11 cellular contexts compared by ENCODE assay signal in genomic region chr4:53656421-53656981, GRCh38.
DNase-seq lines count a peak whose midpoint lies in the region; ATAC-seq and TF ChIP-seq lines count a peak whose summit lies in the region.
"Had no signal": no experiment of that assay in that cellular context is flagged by ENCODE, and none has a peak within 500 bp of the region (broad histone marks: within the 10 kb centered on the region; RNA-seq: fewer than 3 reads in every experiment).

No MANE protein-coding gene starts in this region.

- H3K27me3 ChIP-seq in cardiac muscle cell: no peaks in the 10 kb centered on the region
- H3K27me3 ChIP-seq in Caco-2 (replicated peaks; ENCODE audit: control insufficient read depth, insufficient read depth, low read length): no peaks in the 10 kb centered on the region

- H3K9me3 ChIP-seq in cardiac muscle cell (ENCODE audit: low read depth) (no peaks in the 10 kb centered on the region), Caco-2 (no peaks in the 10 kb centered on the region)

- H3K4me3 Mint-ChIP-seq in Caco-2 (ENCODE audit: unreplicated experiment): no peak overlapping the region

- H3K4me1 ChIP-seq in cardiac muscle cell (ENCODE audit: low read depth) (peaks cover 13% of the 10 kb centered on the region), Caco-2 (0 out of 2 replicates have a peak, but pooled peaks cover under 1% of the 10 kb centered on the region)

- no peak overlapping the region for H3K27ac Mint-ChIP-seq in Caco-2 (ENCODE audit: unreplicated experiment)

- no peaks in the 10 kb centered on the region for H3K27me3 Mint-ChIP-seq in Caco-2 (ENCODE audit: insufficient read depth, unreplicated experiment)

- no TSS peak for BruUV-seq in Caco-2 (replicated peaks; lab: Mats Ljungman, UMichigan)

- no peaks in the 10 kb centered on the region for H3K36me3 Mint-ChIP-seq in Caco-2 (ENCODE audit: insufficient read depth, unreplicated experiment)

- H3K9me3 Mint-ChIP-seq in Caco-2 (ENCODE audit: unreplicated experiment): peaks cover 15% of the 10 kb centered on the region

- intact Hi-C loops in Caco-2 (cut with micrococcal nuclease; ENCODE audit: unreplicated experiment): loop anchor here (5.0 kb wide), 1 partner anchor 561 kb away; no protein-coding TSS in a partner anchor

- ATAC-seq in GM18868 (IDR thresholded peaks at IDR 0.05; ENCODE audit: unreplicated experiment) (no peak), GM18517 (IDR thresholded peaks at IDR 0.05; ENCODE audit: unreplicated experiment) (no peak)

- CTCF ChIA-PET in Caco-2 (lab: Charles Lee): no interaction called here

- TF ChIP-seq CTCF in WI38 (IDR thresholded peaks at IDR 0.05; ENCODE audit: low read depth, low read length): peak; percentile 49
- peak; percentile 71 for TF ChIP-seq CTCF in cardiac muscle cell (IDR thresholded peaks at IDR 0.05; ENCODE audit: low read depth, low read length)
- TF ChIP-seq CTCF in Caco-2 (IDR thresholded peaks at IDR 0.05; ENCODE audit: insufficient read depth in 1 of 2, low read depth in 1 of 2, low read length in 1 of 2, severe bottlenecking in 1 of 2, unreplicated experiment in 1 of 2): peak in 1 of 2 experiments; percentile 21

- DNase-seq in H4 (ENCODE audit: low spot score): peak; percentile 51
- peak in 1 of 2 donors; percentile 79 for DNase-seq in cardiac muscle cell (ENCODE audit: low read depth in 1 of 2, low spot score in 1 of 2)
- no peak for DNase-seq in Caco-2
- no peak for DNase-seq in CD1c-positive myeloid dendritic cell (ENCODE audit: extremely low spot score)
- DNase-seq: activated CD4-positive, alpha-beta T cell treated with anti-CD3 and anti-CD28 coated beads for 4 hours; NCI-H226; small intestine had no signal

- H3K4me1 Mint-ChIP-seq in Caco-2 (ENCODE audit: low read depth, unreplicated experiment): peaks cover 18% of the 10 kb centered on the region

- H3K4me3 ChIP-seq in WI38 (ENCODE audit: low read depth, low read length): no peak overlapping the region
- H3K4me3 ChIP-seq in cardiac muscle cell: no peak overlapping the region
- H3K4me3 ChIP-seq in skin epidermis: no peak overlapping the region
- no peak overlapping the region for H3K4me3 ChIP-seq in Caco-2 (ENCODE audit: low read depth, low read length)

- H3K27ac ChIP-seq in cardiac muscle cell: no peak overlapping the region
- peak overlapping the region in 11 of 21 experiments; percentile 7 to 63 (median 30) for H3K27ac ChIP-seq in skin epidermis

- POLR2A ChIA-PET in Caco-2 (lab: Charles Lee): interaction anchor here (0.6 kb wide), 1 partner anchor 12 kb away, joined by 3 read pairs; no protein-coding TSS in a partner anchor

- no peaks in the 10 kb centered on the region for H3K36me3 ChIP-seq in cardiac muscle cell
- H3K36me3 ChIP-seq in Caco-2 (ENCODE audit: control insufficient read depth, insufficient read depth, low read length): no peaks in the 10 kb centered on the region
